Comparison of ENCODE assay signal across 13 cellular contexts in genomic region chr14:97077687-97078086, GRCh38.
DNase-seq lines count a peak whose midpoint lies in the region; ATAC-seq, FAIRE-seq and TF ChIP-seq lines count a peak whose summit lies in the region.
"Had no signal": no experiment of that assay in that cellular context is flagged by ENCODE, and none has a peak within 500 bp of the region (broad histone marks: within the 10 kb centered on the region; RNA-seq: fewer than 3 reads in every experiment).

No MANE protein-coding gene starts in this region.

- DNase-seq in astrocyte (ENCODE audit: low read depth) (no peak), osteocyte (ENCODE audit: extremely low spot score, unreplicated experiment) (no peak), hepatocyte (ENCODE audit: low spot score) (no peak), GM19240 (ENCODE audit: insufficient read length, low spot score) (no peak)
- no peak for DNase-seq in activated CD4-positive, alpha-beta T cell treated with anti-CD3 and anti-CD28 coated beads, Interleukin-2, amount 50 U/mL, for 4 hours
- DNase-seq: activated CD4-positive, CD25-positive, alpha-beta regulatory T cell; kidney glomerular epithelial cell; NCI-H2107; spleen had no signal

- ATAC-seq in GM19395 (IDR thresholded peaks at IDR 0.05; ENCODE audit: unreplicated experiment): peak; percentile 31
- ATAC-seq in HG03159 (IDR thresholded peaks at IDR 0.05; ENCODE audit: unreplicated experiment): peak; percentile 30

- H3K9ac ChIP-seq in BLaER1 treated with 17β-estradiol and CSF1 and Interleukin-3, amounts not matched to agents 10 nM and 100 nM: peak overlapping the region in 4 of 11 experiments; percentile 11 to 35 (median 14); a peak in 3 of 22 replicates
- H3K9ac ChIP-seq in astrocyte (ENCODE audit: low read length): no peak overlapping the region

- no peaks in the 10 kb centered on the region for H3K9me2 ChIP-seq in hepatocyte (replicated peaks; ENCODE audit: insufficient read depth)

- peaks cover 0 to 4% (median 0%) of the 10 kb centered on the region in 11 experiments; a peak in 1 of 22 replicates for H4K20me1 ChIP-seq in BLaER1 treated with 17β-estradiol and CSF1 and Interleukin-3, amounts not matched to agents 10 nM and 100 nM
- no peaks in the 10 kb centered on the region for H4K20me1 ChIP-seq in astrocyte (ENCODE audit: insufficient read depth, low read length)
- H4K20me1 ChIP-seq in hepatocyte (ENCODE audit: insufficient read depth, poor library complexity, severe bottlenecking): no peaks in the 10 kb centered on the region

- H3K27me3 ChIP-seq in BLaER1 treated with 17β-estradiol and CSF1 and Interleukin-3, amounts not matched to agents 10 nM and 100 nM: no peaks in the 10 kb centered on the region; a peak in 1 of 22 replicates
- H3K27me3 ChIP-seq in astrocyte (ENCODE audit: insufficient read depth, low read length) (no peaks in the 10 kb centered on the region), hepatocyte (no peaks in the 10 kb centered on the region)

- no peak overlapping the region; a peak in 1 of 20 replicates for H3K4me3 ChIP-seq in BLaER1 treated with 17β-estradiol and CSF1 and Interleukin-3, amounts not matched to agents 10 nM and 100 nM
- H3K4me3 ChIP-seq in astrocyte (ENCODE audit: insufficient read depth, low read depth, low read length) (no peak overlapping the region), hepatocyte (no peak overlapping the region)
- H3K4me3 ChIP-seq: spleen had no signal

- H3K4me2 ChIP-seq in BLaER1 treated with 17β-estradiol and CSF1 and Interleukin-3, amounts not matched to agents 10 nM and 100 nM: peak overlapping the region; percentile 68 to 95 (median 79)
- H3K4me2 ChIP-seq in astrocyte (ENCODE audit: low read length) (peak overlapping the region; percentile 42), hepatocyte (no peak overlapping the region)

- FAIRE-seq in astrocyte (lab: Jason Lieb, UNC): no peak

- H3K27me3 Mint-ChIP-seq in astrocyte (ENCODE audit: low read depth, unreplicated experiment) (peaks cover 9% of the 10 kb centered on the region), osteocyte (ENCODE audit: unreplicated experiment) (no peaks in the 10 kb centered on the region)

- H3K4me3 Mint-ChIP-seq in astrocyte (ENCODE audit: unreplicated experiment): no peak overlapping the region
- no peak overlapping the region for H3K4me3 Mint-ChIP-seq in osteocyte (ENCODE audit: unreplicated experiment)

- H3K36me3 Mint-ChIP-seq in astrocyte (ENCODE audit: low read depth, unreplicated experiment): no peaks in the 10 kb centered on the region
- no peaks in the 10 kb centered on the region for H3K36me3 Mint-ChIP-seq in osteocyte (ENCODE audit: unreplicated experiment)

- H3K79me2 ChIP-seq in astrocyte (ENCODE audit: insufficient read depth, low read length) (no peaks in the 10 kb centered on the region), hepatocyte (no peaks in the 10 kb centered on the region)

- peak overlapping the region in 7 of 11 experiments; percentile 3 to 68 (median 56); a peak in 10 of 22 replicates for H3K27ac ChIP-seq in BLaER1 treated with 17β-estradiol and CSF1 and Interleukin-3, amounts not matched to agents 10 nM and 100 nM
- H3K27ac ChIP-seq in astrocyte (ENCODE audit: low read depth, low read length) (no peak overlapping the region), hepatocyte (no peak overlapping the region)
- H3K27ac ChIP-seq: epithelial cell of prostate, spleen had no signal

- peaks cover 0 to 18% (median 7%) of the 10 kb centered on the region in 11 experiments; a peak in 8 of 22 replicates for H3K9me3 ChIP-seq in BLaER1 treated with 17β-estradiol and CSF1 and Interleukin-3, amounts not matched to agents 10 nM and 100 nM (replicated peaks in 1 of 11)
- H3K9me3 ChIP-seq in astrocyte (ENCODE audit: insufficient read depth, low read depth, low read length) (peaks cover under 1% of the 10 kb centered on the region), hepatocyte (ENCODE audit: low read depth) (no peaks in the 10 kb centered on the region)
- H3K9me3 ChIP-seq: spleen had no signal

- H3K4me1 ChIP-seq in BLaER1 treated with 17β-estradiol and CSF1 and Interleukin-3, amounts not matched to agents 10 nM and 100 nM: peaks cover 47 to 67% (median 54%) of the 10 kb centered on the region in 10 experiments
- H3K4me1 ChIP-seq in astrocyte (ENCODE audit: insufficient read depth, low read length): peaks cover 10% of the 10 kb centered on the region
- H3K4me1 ChIP-seq in hepatocyte (ENCODE audit: insufficient read depth): no peaks in the 10 kb centered on the region

- H3K27ac Mint-ChIP-seq in astrocyte (ENCODE audit: unreplicated experiment) (peak overlapping the region; percentile 70), osteocyte (ENCODE audit: unreplicated experiment) (no peak overlapping the region)

- no peak overlapping the region for H2AFZ ChIP-seq in astrocyte (ENCODE audit: low read depth, low read length)
- H2AFZ ChIP-seq in hepatocyte: no peak overlapping the region

- no peaks in the 10 kb centered on the region for H3K36me3 ChIP-seq in BLaER1 treated with 17β-estradiol and CSF1 and Interleukin-3, amounts not matched to agents 10 nM and 100 nM
- H3K36me3 ChIP-seq in astrocyte (ENCODE audit: insufficient read depth, low read length) (no peaks in the 10 kb centered on the region), hepatocyte (replicated peaks; ENCODE audit: insufficient read depth, low read depth) (no peaks in the 10 kb centered on the region)
- H3K36me3 ChIP-seq: spleen had no signal

- 91% methylated on average over 4 of the region's 4 CpGs for WGBS in hepatocyte (ENCODE audit: low lambda C conversion rate, missing lambda C conversion rate)

- peaks cover 26% of the 10 kb centered on the region for H3K4me1 Mint-ChIP-seq in astrocyte (ENCODE audit: low read depth, unreplicated experiment)
- no peaks in the 10 kb centered on the region for H3K4me1 Mint-ChIP-seq in osteocyte (ENCODE audit: unreplicated experiment)

- H3K9me3 Mint-ChIP-seq in astrocyte (ENCODE audit: unreplicated experiment) (no peaks in the 10 kb centered on the region), osteocyte (ENCODE audit: unreplicated experiment) (peaks cover 10% of the 10 kb centered on the region)

- TF ChIP-seq CTCF in astrocyte (IDR thresholded peaks at IDR 0.05; ENCODE audit: insufficient read depth, low read depth, low read length) (no peak), osteocyte (IDR thresholded peaks at IDR 0.05) (no peak), hepatocyte (IDR thresholded peaks at IDR 0.05; ENCODE audit: poor library complexity) (no peak)

Comparison
In these comparisons a context has a peak if more than half of its experiments do, and no peak if none do; other contexts are left out.
1. H3K27ac ChIP-seq: peak in BLaER1 treated with 17β-estradiol and CSF1 and Interleukin-3, amounts not matched to agents 10 nM and 100 nM (7 of 11); none in astrocyte (single experiment) and hepatocyte (single experiment).